ENCODE assay signal across 15 cellular contexts in the genomic region with DNA sequence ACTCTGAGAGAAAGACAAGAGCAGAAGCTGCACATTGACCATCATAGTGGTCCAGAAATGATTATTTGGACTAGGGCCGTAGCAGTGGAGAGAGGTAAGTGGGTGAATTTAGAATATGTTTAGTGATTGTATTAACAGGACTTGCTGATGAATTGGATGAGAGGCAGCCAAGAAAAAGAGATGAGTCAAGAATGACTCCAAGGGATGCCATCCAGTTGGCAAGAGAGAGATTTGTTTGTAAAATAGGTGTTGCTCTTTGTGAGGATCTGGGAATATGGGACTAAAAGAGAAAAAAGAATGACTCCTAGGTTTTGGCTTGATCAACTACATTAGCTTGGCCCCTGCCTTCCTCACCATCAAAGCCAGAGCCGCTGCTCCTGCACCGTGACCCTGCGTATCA. TPM values are rescaled to one million over a fixed set of nuclear protein-coding genes. Genes with fewer than 3 reads are reported as not detected.
DNase-seq lines count a peak whose midpoint lies in the region; ATAC-seq, FAIRE-seq and TF ChIP-seq lines count a peak whose summit lies in the region.
"Had no signal": no experiment of that assay in that cellular context is flagged by ENCODE, and none has a peak within 500 bp of the region (broad histone marks: within the 10 kb centered on the region; RNA-seq: fewer than 3 reads in every experiment).

No MANE protein-coding gene starts in this region.

- H3K27me3 ChIP-seq in MG63 (no peaks in the 10 kb centered on the region), bronchial epithelial cell (ENCODE audit: control insufficient read depth, insufficient read depth, low read length) (no peaks in the 10 kb centered on the region)
- H3K27me3 ChIP-seq: hepatocyte, right lobe of liver had no signal

- POLR2A ChIA-PET in T-cell (lab: Charles Lee): no interaction called here

- CTCF ChIA-PET in T-cell (lab: Charles Lee): no interaction called here

- no peaks in the 10 kb centered on the region; the same call in 1 of the 2 replicates for H3K36me3 ChIP-seq in MG63
- H3K36me3 ChIP-seq in bronchial epithelial cell (ENCODE audit: control insufficient read depth, insufficient read depth, low read length): no peaks in the 10 kb centered on the region
- H3K36me3 ChIP-seq: right lobe of liver had no signal

- peaks cover 6% of the 10 kb centered on the region for H3K36me3 Mint-ChIP-seq in T-cell
- H3K36me3 Mint-ChIP-seq: natural killer cell had no signal

- TF ChIP-seq CTCF in bronchial epithelial cell (IDR thresholded peaks at IDR 0.05; ENCODE audit: insufficient read depth, low read length, severe bottlenecking): no peak

- FAIRE-seq in bronchial epithelial cell (lab: Jason Lieb, UNC): no peak

- H3K4me1 Mint-ChIP-seq in T-cell: no peaks in the 10 kb centered on the region
- H3K4me1 Mint-ChIP-seq: natural killer cell had no signal

- H3K4me3 ChIP-seq in MG63: no peak overlapping the region
- H3K4me3 ChIP-seq in bronchial epithelial cell (ENCODE audit: low read depth, low read length): no peak overlapping the region
- H3K4me3 ChIP-seq: hepatocyte, right lobe of liver had no signal

- DNase-seq in EH (ENCODE audit: low read depth): peak; percentile 77
- DNase-seq in MG63: peak; percentile 58
- peak; percentile 90 for DNase-seq in bronchial epithelial cell (ENCODE audit: low read depth)
- DNase-seq in pons (ENCODE audit: low spot score): peak; percentile 31
- no peak for DNase-seq in T-cell
- DNase-seq in AML-193 (lab: John Stamatoyannopoulos, UW): no peak
- no peak for DNase-seq in NCI-H524 treated with DMSO at 0.1 percent for 48 hours (lab: John Stamatoyannopoulos, UW)
- DNase-seq: natural killer cell, NCI-H526 treated with DMSO at 0.1 percent for 48 hours, right lobe of liver, RPMI8226 had no signal

- no peak overlapping the region for H3K4me3 Mint-ChIP-seq in T-cell
- H3K4me3 Mint-ChIP-seq: activated CD8-positive, alpha-beta T cell treated with anti-CD3 and anti-CD28 coated beads for 36 hours; natural killer cell had no signal

- H3K27ac Mint-ChIP-seq in T-cell: no peak overlapping the region
- H3K27ac Mint-ChIP-seq: activated CD8-positive, alpha-beta T cell treated with anti-CD3 and anti-CD28 coated beads for 36 hours; activated T-helper 2 cell treated with anti-CD3 and anti-CD28 coated beads, Interferon-gamma antibody, Interleukin-2, Interleukin-4, amounts not matched to agents 10 μg/mL and 5 μg/mL and 100 μg/mL, durations not matched to agents 14 hours and 24 hours and 36 hours; natural killer cell had no signal

- H3K9me3 Mint-ChIP-seq in T-cell: no peaks in the 10 kb centered on the region
- H3K9me3 Mint-ChIP-seq: activated CD8-positive, alpha-beta T cell treated with anti-CD3 and anti-CD28 coated beads for 36 hours; activated T-helper 2 cell treated with anti-CD3 and anti-CD28 coated beads, Interferon-gamma antibody, Interleukin-2, Interleukin-4, amounts not matched to agents 10 μg/mL and 5 μg/mL and 100 μg/mL, durations not matched to agents 14 hours and 24 hours and 36 hours; natural killer cell had no signal

- ATAC-seq in T-cell (replicated peaks in 1 of 4) (no peak), HG03521 (IDR thresholded peaks at IDR 0.05; ENCODE audit: unreplicated experiment) (no peak)
- ATAC-seq: natural killer cell, right lobe of liver had no signal

- no peaks in the 10 kb centered on the region for H3K27me3 Mint-ChIP-seq in T-cell
- H3K27me3 Mint-ChIP-seq: activated CD8-positive, alpha-beta T cell treated with anti-CD3 and anti-CD28 coated beads for 36 hours had no signal

- no peaks in the 10 kb centered on the region for H3K9me3 ChIP-seq in MG63
- H3K9me3 ChIP-seq: right lobe of liver had no signal

RNA-seq across cellular contexts. Expression of a gene that starts 54.2 kb away (rescaled TPM):
- not detected in 2 replicates for total RNA-seq in MG63 (2014; rRNA removed; shearing (Covaris generic); ENCODE audit: low replicate concordance)
- total RNA-seq in bronchial epithelial cell: 8.7 and 20.1 TPM in 2 replicates
- total RNA-seq in T-cell: 1 to 10 TPM in 1 of 5 donors, under 1 TPM in 3, not detected in 1; 0.35 to 1.5 (median 0.51) TPM
- total RNA-seq: hepatocyte had no signal

Comparison
In these comparisons a context has a peak if more than half of its experiments do, and no peak if none do; other contexts are left out.
1. DNase-seq: peak in EH (single experiment), MG63 (single experiment), bronchial epithelial cell (single experiment) and pons (single experiment); none in T-cell (0 of 34), AML-193 (0 of 2) and NCI-H524 treated with DMSO at 0.1 percent for 48 hours (single experiment).